ENCODE assay signal across 24 cellular contexts in the genomic region with DNA sequence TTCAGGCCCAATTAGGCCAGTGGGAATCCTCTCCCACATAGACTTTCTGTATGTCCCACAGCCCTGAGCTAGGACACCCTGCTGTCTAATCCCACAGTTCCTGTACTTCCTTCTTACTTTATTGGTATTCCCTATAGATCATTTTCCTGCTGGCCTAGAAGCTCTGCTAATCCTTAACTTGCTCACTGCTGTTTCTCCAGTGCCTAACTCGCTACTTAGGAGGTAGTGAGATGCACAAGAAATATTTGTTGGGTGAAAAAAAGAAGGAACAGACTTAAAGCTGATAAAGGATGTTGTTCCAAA. TPM values are rescaled to one million over a fixed set of nuclear protein-coding genes. Genes with fewer than 3 reads are reported as not detected.
DNase-seq lines count a peak whose midpoint lies in the region; ATAC-seq, FAIRE-seq and TF ChIP-seq lines count a peak whose summit lies in the region.
"Had no signal": no experiment of that assay in that cellular context is flagged by ENCODE, and none has a peak within 500 bp of the region (broad histone marks: within the 10 kb centered on the region; RNA-seq: fewer than 3 reads in every experiment).

No MANE protein-coding gene starts in this region.

- H3K27me3 Mint-ChIP-seq in endodermal cell (ENCODE audit: insufficient read depth) = no peaks in the 10 kb centered on the region
- no peaks in the 10 kb centered on the region for H3K27me3 Mint-ChIP-seq in type B pancreatic cell

- no peak overlapping the region for H3K27ac Mint-ChIP-seq in endodermal cell
- H3K27ac Mint-ChIP-seq in type B pancreatic cell = peak overlapping the region; percentile 47
- H3K27ac Mint-ChIP-seq: activated naive CD4-positive, alpha-beta T cell treated with anti-CD3 and anti-CD28 coated beads for 36 hours; naive thymus-derived CD8-positive, alpha-beta T cell had no signal

- H3K27ac ChIP-seq in endodermal cell (ENCODE audit: low read depth, low read length) (peak overlapping the region; percentile 72), muscle layer of duodenum (ENCODE audit: low read length) (peak overlapping the region; percentile 2), GM23248 (no peak overlapping the region)
- H3K27ac ChIP-seq: gastrocnemius medialis had no signal

- H3K4me1 ChIP-seq in endodermal cell (ENCODE audit: control insufficient read depth, insufficient read depth, low read length) (peaks cover under 1% of the 10 kb centered on the region), muscle layer of duodenum (ENCODE audit: control insufficient read depth in 1 of 2, insufficient read depth in 2 of 2, low read length in 2 of 2) (peaks cover 6 to 40% of the 10 kb centered on the region in 2 donors), GM23248 (ENCODE audit: insufficient read depth) (no peaks in the 10 kb centered on the region)
- H3K4me1 ChIP-seq: HAP-1, right lobe of liver had no signal

- peaks cover under 1% of the 10 kb centered on the region for H3K9me3 Mint-ChIP-seq in endodermal cell
- peaks cover 4% of the 10 kb centered on the region for H3K9me3 Mint-ChIP-seq in type B pancreatic cell
- H3K9me3 Mint-ChIP-seq: activated naive CD4-positive, alpha-beta T cell treated with anti-CD3 and anti-CD28 coated beads for 36 hours; activated T-cell treated with anti-CD3 and anti-CD28 coated beads, Interleukin-2, amount 50 U/mL, for 4 hours; naive thymus-derived CD8-positive, alpha-beta T cell had no signal

- no peak overlapping the region for H3K4me3 Mint-ChIP-seq in endodermal cell
- H3K4me3 Mint-ChIP-seq in type B pancreatic cell = peak overlapping the region; percentile 4
- H3K4me3 Mint-ChIP-seq: activated naive CD4-positive, alpha-beta T cell treated with anti-CD3 and anti-CD28 coated beads for 36 hours; activated T-cell treated with anti-CD3 and anti-CD28 coated beads, Interleukin-2, amount 50 U/mL, for 4 hours; naive thymus-derived CD8-positive, alpha-beta T cell had no signal

- H4K20me1 ChIP-seq in GM23248 (ENCODE audit: insufficient read depth) = no peaks in the 10 kb centered on the region

- no peak overlapping the region for H3K9ac ChIP-seq in endodermal cell (ENCODE audit: extremely low read depth, low read length, poor library complexity, severe bottlenecking)
- H3K9ac ChIP-seq in GM23248 = no peak overlapping the region

- H3K27me3 ChIP-seq in endodermal cell (ENCODE audit: control insufficient read depth, insufficient read depth, low read length, poor library complexity, severe bottlenecking) (no peaks in the 10 kb centered on the region), muscle layer of duodenum (ENCODE audit: low read depth, low read length) (no peaks in the 10 kb centered on the region), GM23248 (replicated peaks; ENCODE audit: insufficient read depth) (0 out of 2 replicates have a peak, but pooled peaks cover 5% of the 10 kb centered on the region)
- H3K27me3 ChIP-seq: gastrocnemius medialis had no signal

- no peak for DNase-seq in endodermal cell
- no peak for DNase-seq in type B pancreatic cell (ENCODE audit: extremely low spot score, unreplicated experiment)
- no peak for DNase-seq in GM19239 (ENCODE audit: insufficient read length, low spot score)
- DNase-seq in GM23248 = no peak
- no peak for DNase-seq in T-helper 9 cell
- DNase-seq in activated CD4-positive, alpha-beta T cell treated with anti-CD3 and anti-CD28 coated beads, Interleukin-2, amount 50 U/mL, for 1 hour = no peak
- DNase-seq: activated CD4-positive, CD25-positive, alpha-beta regulatory T cell treated with anti-CD3 and anti-CD28 coated beads, Interleukin-2, amount 50 U/mL, for 72 hours; activated CD8-positive, alpha-beta memory T cell treated with anti-CD3 and anti-CD28 coated beads for 24 hours; activated naive CD4-positive, alpha-beta T cell treated with anti-CD3 and anti-CD28 coated beads for 36 hours; activated T-cell treated with anti-CD3 and anti-CD28 coated beads, Interleukin-2, amount 50 U/mL, for 4 hours; central memory CD4-positive, alpha-beta T cell; DMS 273 treated with DMSO at 0.1 percent for 48 hours; effector CD4-positive, alpha-beta T cell; erythroblast; gastrocnemius medialis; naive thymus-derived CD8-positive, alpha-beta T cell; NCI-H146; NCI-H524 treated with DMSO at 0.1 percent for 48 hours; right lobe of liver had no signal

- H3K9me2 ChIP-seq in GM23248 (ENCODE audit: insufficient read depth) = no peaks in the 10 kb centered on the region

- TF ChIP-seq CTCF in endodermal cell (conservative IDR thresholded peaks at IDR 0.05) = no peak
- TF ChIP-seq CTCF in type B pancreatic cell (conservative IDR thresholded peaks at IDR 0.05) = no peak

- WGBS in endodermal cell (ENCODE audit: insufficient coverage in 1 of 2, insufficient read length in 1 of 2), 2 experiments = 88 to 100% methylated on average over 1 of the region's 1 CpG
- 92 to 98% methylated on average over 1 of the region's 1 CpG for WGBS in GM23248 (ENCODE audit: low coverage in 1 of 2, low lambda C conversion rate in 2 of 2, missing lambda C conversion rate in 2 of 2), 2 experiments

- peaks cover under 1% of the 10 kb centered on the region for H3K9me3 ChIP-seq in endodermal cell (ENCODE audit: control insufficient read depth, low read length)
- H3K9me3 ChIP-seq in muscle layer of duodenum (ENCODE audit: control insufficient read depth in 1 of 2, low read length in 2 of 2) = no peaks in the 10 kb centered on the region
- no peaks in the 10 kb centered on the region for H3K9me3 ChIP-seq in GM23248 (ENCODE audit: low read depth)
- H3K9me3 ChIP-seq: gastrocnemius medialis, HAP-1, right lobe of liver had no signal

- H3F3A ChIP-seq in GM23248 (ENCODE audit: insufficient read depth) = no peaks in the 10 kb centered on the region

- H3K36me3 Mint-ChIP-seq in endodermal cell (ENCODE audit: low read depth) (peaks cover 16% of the 10 kb centered on the region), type B pancreatic cell (peaks cover 14% of the 10 kb centered on the region)
- H3K36me3 Mint-ChIP-seq: naive thymus-derived CD8-positive, alpha-beta T cell had no signal

- peak; percentile 51 for ATAC-seq in SK-N-SH treated with all-trans-retinoic acid at 6 μM for 48 hours
- ATAC-seq: activated T-cell treated with anti-CD3 and anti-CD28 coated beads, Interleukin-2, amount 50 U/mL, for 4 hours; gastrocnemius medialis; naive thymus-derived CD8-positive, alpha-beta T cell had no signal

- H3K4me3 ChIP-seq in endodermal cell (ENCODE audit: low read length) (no peak overlapping the region), muscle layer of duodenum (ENCODE audit: low read depth in 1 of 2, low read length in 2 of 2) (no peak overlapping the region), GM23248 (no peak overlapping the region)
- H3K4me3 ChIP-seq: gastrocnemius medialis, HAP-1, lung, right lobe of liver had no signal

- H3K4me1 Mint-ChIP-seq in endodermal cell = peaks cover 3% of the 10 kb centered on the region
- H3K4me1 Mint-ChIP-seq in type B pancreatic cell (ENCODE audit: unreplicated experiment) = peaks cover 35% of the 10 kb centered on the region

- H2AFZ ChIP-seq in GM23248 = no peak overlapping the region

- H3K36me3 ChIP-seq in endodermal cell (ENCODE audit: control insufficient read depth, insufficient read depth, low read length) (no peaks in the 10 kb centered on the region), muscle layer of duodenum (ENCODE audit: control insufficient read depth in 1 of 2, insufficient read depth in 2 of 2, low read length in 2 of 2) (no peaks in the 10 kb centered on the region), GM23248 (ENCODE audit: low read depth) (no peaks in the 10 kb centered on the region)
- H3K36me3 ChIP-seq: gastrocnemius medialis, HAP-1, right lobe of liver had no signal

- in situ Hi-C loops in GM23248 (cut with MboI) = no loop called here

- no peaks in the 10 kb centered on the region for H3K79me2 ChIP-seq in GM23248 (ENCODE audit: insufficient read depth)

- FAIRE-seq in GM19239 (lab: Jason Lieb, UNC) = no peak
- FAIRE-seq: islet of Langerhans had no signal

- no peak overlapping the region for H3K4me2 ChIP-seq in GM23248 (ENCODE audit: unreplicated experiment)

TF ChIP-seq in SK-N-SH treated with all-trans-retinoic acid at 6 μM for 48 hours, 23 proteins besides CTCF, POLR2A, EP300 and RAD21 (continues in another document):
- TF ChIP-seq POU6F1 (CRISPR knock-in tag; IDR thresholded peaks at IDR 0.05; ENCODE audit: borderline replicate concordance, low read depth) (no peak), PPARA (CRISPR knock-in tag; IDR thresholded peaks at IDR 0.05; ENCODE audit: borderline replicate concordance) (no peak), ZC3H10 (CRISPR knock-in tag; IDR thresholded peaks at IDR 0.05) (no peak), GLIS3 (CRISPR knock-in tag; IDR thresholded peaks at IDR 0.05) (no peak)

RNA-seq across cellular contexts. Expression of gene FHAD1, which starts 34.1 kb away (rescaled TPM):
- total RNA-seq in endodermal cell = 1 to 10 TPM; 2.9 to 3.6 TPM
- polyA plus RNA-seq in endodermal cell (2013, experiment 1 of 2) = 1.7 TPM
- polyA plus RNA-seq in endodermal cell (2013, experiment 2 of 2) = 2.1 TPM
- 0.93 and 3.8 TPM in 2 replicates for total RNA-seq in type B pancreatic cell (ENCODE audit: low replicate concordance)
- not detected in 2 replicates for total RNA-seq in GM23248 (2014; rRNA removed; shearing (Covaris generic))
- 0.24 TPM in 1 of 2 replicates, not detected in the other for polyA plus RNA-seq in GM23248 (2016; fragmentation: Nextera tagmentation; extraction: Ambion mirVana)
- total RNA-seq: gastrocnemius medialis; naive thymus-derived CD8-positive, alpha-beta T cell had no signal
- polyA plus RNA-seq: naive thymus-derived CD8-positive, alpha-beta T cell had no signal

RNA-seq across cellular contexts. Expression of gene TMEM51, which starts 59.4 kb away (rescaled TPM):
- total RNA-seq in endodermal cell = 10 to 100 TPM; 12.1 TPM
- polyA plus RNA-seq in endodermal cell (2013, experiment 1 of 2) = 10.0 TPM
- polyA plus RNA-seq in endodermal cell (2013, experiment 2 of 2) = 9.6 TPM
- total RNA-seq in type B pancreatic cell (ENCODE audit: low replicate concordance) = 12.5 and 28.8 TPM in 2 replicates
- total RNA-seq in GM23248 (2014; rRNA removed; shearing (Covaris generic)) = 0.38 and 0.54 TPM in 2 replicates
- 0.55 and 0.62 TPM in 2 replicates for polyA plus RNA-seq in GM23248 (2016; fragmentation: Nextera tagmentation; extraction: Ambion mirVana)
- total RNA-seq: naive thymus-derived CD8-positive, alpha-beta T cell had no signal
- polyA plus RNA-seq: naive thymus-derived CD8-positive, alpha-beta T cell had no signal
